In the genomic region with DNA sequence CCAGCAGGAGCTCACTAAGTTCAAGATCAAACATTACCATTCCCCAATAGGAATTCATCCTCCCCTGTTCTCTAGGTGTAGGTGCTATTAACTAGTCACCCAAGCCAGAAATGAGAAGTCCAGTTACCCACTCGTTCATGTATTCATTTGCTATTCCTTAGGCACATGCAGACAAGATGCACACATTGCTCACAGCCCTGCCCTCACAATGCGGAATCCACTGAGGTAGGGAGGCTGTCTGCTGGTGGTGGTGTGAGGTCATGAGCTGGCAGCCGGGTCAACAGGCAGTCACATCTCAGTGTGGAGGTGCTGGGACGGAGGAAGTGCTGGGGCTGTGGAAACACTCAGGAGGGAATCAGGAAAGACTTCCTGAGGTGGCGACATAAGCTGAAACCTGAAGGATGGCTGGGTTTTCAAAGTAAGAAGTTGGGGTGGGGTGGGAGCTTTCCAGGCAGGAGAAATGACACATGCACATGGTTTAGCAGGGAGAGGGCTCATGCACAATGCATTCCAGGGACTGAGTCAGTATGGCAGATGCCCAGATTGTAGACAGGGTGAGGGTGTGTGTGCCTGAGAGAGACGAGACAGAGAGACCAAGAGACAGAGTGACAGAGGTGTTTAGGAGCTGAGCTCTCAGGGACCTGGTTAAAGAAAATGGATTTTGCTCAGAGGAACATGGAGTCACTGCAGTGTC, we compare ENCODE assay signal across 13 cellular contexts.
A peak's percentile ranks its signal among the peaks of the same experiment; 100 is the strongest.
DNase-seq lines count a peak whose midpoint lies in the region; ATAC-seq and TF ChIP-seq lines count a peak whose summit lies in the region.
"Had no signal": no experiment of that assay in that cellular context is flagged by ENCODE, and none has a peak within 500 bp of the region (broad histone marks: within the 10 kb centered on the region; RNA-seq: fewer than 3 reads in every experiment).

No MANE protein-coding gene starts in this region.

- in situ Hi-C loops in gastrocnemius medialis (cut with MboI; ENCODE audit: low sequenced_read_pairs in 4 of 4) = no loop called here

- peaks cover 11% of the 10 kb centered on the region for H3K4me1 Mint-ChIP-seq in neural crest cell
- peaks cover 42% of the 10 kb centered on the region for H3K4me1 Mint-ChIP-seq in osteocyte (ENCODE audit: unreplicated experiment)

- H3K4me1 ChIP-seq in PC-9 (replicated peaks; ENCODE audit: insufficient read depth) (peaks cover 45% of the 10 kb centered on the region), uterus (no peaks in the 10 kb centered on the region), gastrocnemius medialis (no peaks in the 10 kb centered on the region)

- H3K4me3 ChIP-seq in PC-9 (no peak overlapping the region; the same call in 1 of the 2 replicates), epithelial cell of esophagus (ENCODE audit: low read length) (no peak overlapping the region), uterus (no peak overlapping the region), gastrocnemius medialis (no peak overlapping the region)

- CTCF ChIA-PET in PC-9 (lab: Charles Lee) = interaction anchor here (1.0 kb wide), 2 partner anchors 11 to 69 kb away, joined by 3 read pairs; no protein-coding TSS in a partner anchor

- H3K27me3 ChIP-seq in PC-9 (ENCODE audit: insufficient read depth, low read depth) (no peaks in the 10 kb centered on the region), uterus (no peaks in the 10 kb centered on the region), gastrocnemius medialis (no peaks in the 10 kb centered on the region)

- H3K4me3 Mint-ChIP-seq in neural crest cell = no peak overlapping the region
- H3K4me3 Mint-ChIP-seq in osteocyte (ENCODE audit: unreplicated experiment) = no peak overlapping the region

- peaks cover 34% of the 10 kb centered on the region for H3F3A ChIP-seq in PC-9 (ENCODE audit: insufficient read depth, low read depth)

- no peaks in the 10 kb centered on the region for H3K36me3 ChIP-seq in PC-9 (ENCODE audit: low read depth)
- H3K36me3 ChIP-seq in uterus = no peaks in the 10 kb centered on the region
- H3K36me3 ChIP-seq in gastrocnemius medialis = no peaks in the 10 kb centered on the region

- POLR2A ChIA-PET in PC-9 (lab: Charles Lee; ENCODE audit: unreplicated experiment) = interaction anchor here (0.6 kb wide), 5 partner anchors 16 to 1736 kb away, joined by 3 to 11 read pairs (median 5); no protein-coding TSS in a partner anchor

- peak overlapping the region; percentile 56 for H3K4me2 ChIP-seq in PC-9

- H2AFZ ChIP-seq in PC-9 = no peak overlapping the region

- H3K9me3 Mint-ChIP-seq in neural crest cell (no peaks in the 10 kb centered on the region), osteocyte (ENCODE audit: unreplicated experiment) (no peaks in the 10 kb centered on the region)

- intact Hi-C loops in PC-9 (cut with micrococcal nuclease; ENCODE audit: unreplicated experiment) = loop anchor here (2.0 to 5.0 kb wide), 2 partner anchors 98 to 197 kb away; a partner anchor contains a TSS
- intact Hi-C loops in uterus (cut with DNase I; ENCODE audit: low total_unique reads) = no loop called here
- intact Hi-C loops in gastrocnemius medialis (cut with DNase I; ENCODE audit: low total_unique reads) = no loop called here

- H3K9me3 ChIP-seq in PC-9 (ENCODE audit: insufficient read depth, low read depth) (no peaks in the 10 kb centered on the region), uterus (no peaks in the 10 kb centered on the region), gastrocnemius medialis (no peaks in the 10 kb centered on the region)

- no TSS peak for BruUV-seq in PC-9 (replicated peaks; lab: Mats Ljungman, UMichigan)

- ATAC-seq in gastrocnemius medialis (no peak), GM18517 (IDR thresholded peaks at IDR 0.05; ENCODE audit: unreplicated experiment) (no peak)

- H3K36me3 Mint-ChIP-seq in neural crest cell (ENCODE audit: low read depth) = peaks cover 6% of the 10 kb centered on the region
- H3K36me3 Mint-ChIP-seq in osteocyte (ENCODE audit: unreplicated experiment) = peaks cover 8% of the 10 kb centered on the region

- TF ChIP-seq CTCF in PC-9 (conservative IDR thresholded peaks at IDR 0.05) (no peak), epithelial cell of esophagus (IDR thresholded peaks at IDR 0.05; ENCODE audit: insufficient read depth, low read depth, low read length, missing control alignments) (no peak), neural crest cell (conservative IDR thresholded peaks at IDR 0.05) (no peak), osteocyte (IDR thresholded peaks at IDR 0.05) (no peak), uterus (IDR thresholded peaks at IDR 0.05) (no peak), gastrocnemius medialis (IDR thresholded peaks at IDR 0.05 in 4 of 5, conservative IDR thresholded peaks at IDR 0.05 in 1 of 5) (no peak)

- no peaks in the 10 kb centered on the region for H3K79me2 ChIP-seq in PC-9 (ENCODE audit: low read depth)

- H3K27ac ChIP-seq in PC-9 = peak overlapping the region; percentile 83
- no peak overlapping the region for H3K27ac ChIP-seq in uterus
- no peak overlapping the region for H3K27ac ChIP-seq in gastrocnemius medialis

- no peaks in the 10 kb centered on the region for H4K20me1 ChIP-seq in PC-9 (ENCODE audit: insufficient read depth)

- TF ChIP-seq POLR2A in uterus (IDR thresholded peaks at IDR 0.05) = no peak
- TF ChIP-seq POLR2A in gastrocnemius medialis (IDR thresholded peaks at IDR 0.05) = no peak

- H3K27ac Mint-ChIP-seq in neural crest cell (ENCODE audit: unreplicated experiment) (peak overlapping the region; percentile 13), osteocyte (ENCODE audit: unreplicated experiment) (no peak overlapping the region)

- no peaks in the 10 kb centered on the region for H3K27me3 Mint-ChIP-seq in neural crest cell (ENCODE audit: low read depth)
- H3K27me3 Mint-ChIP-seq in osteocyte (ENCODE audit: unreplicated experiment) = no peaks in the 10 kb centered on the region

- no peaks in the 10 kb centered on the region for H3K9me2 ChIP-seq in PC-9 (ENCODE audit: insufficient read depth)

- DNase-seq in EH (ENCODE audit: low read depth) (peak; percentile 91), PC-9 (peak; percentile 66 to 95), epithelial cell of esophagus (ENCODE audit: low read depth) (peak; percentile 95), neural crest cell (ENCODE audit: low read depth, low spot score) (no peak), osteocyte (ENCODE audit: extremely low spot score, unreplicated experiment) (no peak), uterus (no peak), gastrocnemius medialis (no peak)
- DNase-seq: DND-41; NCI-H2081 treated with DMSO at 0.1 percent for 48 hours; Right ventricle myocardium superior; stimulated activated CD4-positive, alpha-beta T cell treated with anti-CD3 and anti-CD28 coated beads, Interleukin-12 subunit alpha, Interleukin-12 subunit beta, amount 100 ng/mL, for 4 hours; stimulated activated naive CD4-positive, alpha-beta T cell had no signal

Comparison
In these comparisons a context has a peak if more than half of its experiments do, and no peak if none do; other contexts are left out.
1. DNase-seq: peak in EH (single experiment), PC-9 (2 of 2) and epithelial cell of esophagus (single experiment); none in neural crest cell (single experiment), osteocyte (single experiment), uterus (0 of 2) and gastrocnemius medialis (0 of 2).